In genomic region chr2:11832531-11832930, GRCh38 we compare ENCODE assay signal across 21 cellular contexts.
"Had no signal": no experiment of that assay in that cellular context is flagged by ENCODE, and none has a peak within 500 bp of the region (broad histone marks: within the 10 kb centered on the region; RNA-seq: fewer than 3 reads in every experiment).

No MANE protein-coding gene starts in this region.

- H3K9me3 ChIP-seq: colonic mucosa, neutrophil, pancreas had no signal

- H3K27me3 ChIP-seq: brain microvascular endothelial cell, colonic mucosa, pancreas, sigmoid colon had no signal

- H3K36me3 ChIP-seq: brain microvascular endothelial cell, colonic mucosa, lower lobe of right lung, neutrophil, pancreas, sigmoid colon had no signal

- DNase-seq: activated CD4-positive, alpha-beta T cell treated with anti-CD3 and anti-CD28 coated beads, Interleukin-2, amount 50 U/mL, for 1 hour; activated CD8-positive, alpha-beta memory T cell treated with anti-CD3 and anti-CD28 coated beads, Interleukin-2, amount 50 U/mL, for 4 hours; activated effector memory CD4-positive, alpha-beta T cell treated with Interleukin-2 at 50 U/mL for 16 hours; activated naive CD4-positive, alpha-beta T cell treated with anti-CD3 and anti-CD28 coated beads, Interleukin-2, amount 50 U/mL, for 16 hours; activated T-cell treated with anti-CD3 and anti-CD28 coated beads, Interleukin-2, amount 50 U/mL, for 4 hours; aorta; brain microvascular endothelial cell; colonic mucosa; foreskin keratinocyte; glutamatergic neuron; hippocampal formation; islet precursor cell; left colon; lower lobe of right lung; natural killer cell; pancreas; sigmoid colon; stimulated activated CD4-positive, alpha-beta T cell treated with anti-CD3 and anti-CD28 coated beads, Interleukin-4, amount 100 ng/mL, for 4 hours; T-helper 9 cell had no signal

- ATAC-seq: activated T-cell treated with anti-CD3 and anti-CD28 coated beads, Interleukin-2, amount 50 U/mL, for 4 hours; foreskin keratinocyte; left colon; lower lobe of right lung; pancreas; stimulated activated memory B cell treated with anti-CD40 and anti-IgM and Interleukin-4, amounts not matched to agents 10 μg/mL and 1 μg/mL and 100 μg/mL, for 72 hours had no signal

- H3K4me3 ChIP-seq: colonic mucosa, lower lobe of right lung, pancreas, sigmoid colon had no signal

- H3K27ac ChIP-seq: brain microvascular endothelial cell, colonic mucosa, foreskin keratinocyte, lower lobe of right lung, neutrophil, pancreas, sigmoid colon had no signal
